ENCODE assay signal across 3 cellular contexts in genomic region chr21:32592929-32593502, GRCh38.
A peak's percentile ranks its signal among the peaks of the same experiment; 100 is the strongest.
TF ChIP-seq lines count a peak whose summit lies in the region.

No MANE protein-coding gene starts in this region.

TF ChIP-seq in GM23338, 12 proteins besides CTCF, POLR2A, EP300 and RAD21 (continues in another document):
- TF ChIP-seq REST (IDR thresholded peaks at IDR 0.05; ENCODE audit: unreplicated experiment) (no peak), ZNF331 (CRISPR knock-in tag; IDR thresholded peaks at IDR 0.05; ENCODE audit: low read depth) (no peak)

TF ChIP-seq in H1, 55 proteins besides CTCF, POLR2A, EP300 and RAD21:
- TF ChIP-seq ZNF274 (IDR thresholded peaks at IDR 0.05; ENCODE audit: borderline replicate concordance, extremely low read depth, low read length) (no peak), JUN (IDR thresholded peaks at IDR 0.05; ENCODE audit: low read depth, low read length) (no peak), HDAC2 (IDR thresholded peaks at IDR 0.05; ENCODE audit: borderline replicate concordance in 1 of 2, low read depth in 2 of 2, low read length in 2 of 2) (no peak), CHD7 (IDR thresholded peaks at IDR 0.05; ENCODE audit: insufficient replicate concordance, low read length) (no peak), E2F6 (IDR thresholded peaks at IDR 0.05) (no peak), TAF1 (IDR thresholded peaks at IDR 0.05; ENCODE audit: low read depth, low read length) (no peak), CHD1 (IDR thresholded peaks at IDR 0.05; ENCODE audit: low read depth, low read length) (no peak), TBP (IDR thresholded peaks at IDR 0.05; ENCODE audit: low read depth, low read length) (no peak), PHF8 (conservative IDR thresholded peaks at IDR 0.05; ENCODE audit: low read depth, low read length) (no peak), SRF (IDR thresholded peaks at IDR 0.05; ENCODE audit: low read depth, low read length) (no peak), POLR2AphosphoS5 (IDR thresholded peaks at IDR 0.05; ENCODE audit: low read depth, low read length) (no peak), TAF7 (optimal IDR thresholded peaks at IDR 0.05; ENCODE audit: borderline replicate concordance, low read depth, low read length) (no peak), MAFK (IDR thresholded peaks at IDR 0.05; ENCODE audit: low read depth, low read length) (no peak), SIRT6 (IDR thresholded peaks at IDR 0.05; ENCODE audit: low read length) (no peak)

TF ChIP-seq in HepG2, 621 proteins besides CTCF, POLR2A, EP300 and RAD21 (continues in another document):
- TF ChIP-seq ZNF747 (CRISPR knock-in tag; IDR thresholded peaks at IDR 0.05; ENCODE audit: borderline replicate concordance) (peak; percentile 86; the same call in 1 of the 2 replicates), TOPORS (CRISPR knock-in tag; IDR thresholded peaks at IDR 0.05) (peak; percentile 80; the same call in 1 of the 2 replicates), FOXJ3 (CRISPR knock-in tag; IDR thresholded peaks at IDR 0.05; ENCODE audit: borderline replicate concordance) (peak; percentile 92), ZNF18 (CRISPR knock-in tag; IDR thresholded peaks at IDR 0.05; ENCODE audit: insufficient replicate concordance) (peak; percentile 65), MAX (IDR thresholded peaks at IDR 0.05) (peak; percentile 64; the same call in 1 of the 2 replicates), KDM3A (CRISPR knock-in tag; IDR thresholded peaks at IDR 0.05; ENCODE audit: low read depth) (peak; percentile 80; the same call in 1 of the 2 replicates), JUNB (CRISPR knock-in tag; IDR thresholded peaks at IDR 0.05; ENCODE audit: borderline replicate concordance) (peak; percentile 81; the same call in 1 of the 2 replicates), SPEN (CRISPR knock-in tag; IDR thresholded peaks at IDR 0.05; ENCODE audit: low read depth) (peak; percentile 92; the same call in 1 of the 2 replicates), HDAC1 (CRISPR knock-in tag; IDR thresholded peaks at IDR 0.05) (peak; percentile 99), SMC3 (IDR thresholded peaks at IDR 0.05; ENCODE audit: low read length) (peak; percentile 43; the same call in 1 of the 2 replicates), TFE3 (CRISPR knock-in tag; IDR thresholded peaks at IDR 0.05) (0 out of 2 replicates have a peak, but pooled peaks have one; percentile 17), SAP130 (CRISPR knock-in tag; IDR thresholded peaks at IDR 0.05; ENCODE audit: low read depth) (peak; percentile 92), ZNF44 (CRISPR knock-in tag; IDR thresholded peaks at IDR 0.05) (peak; percentile 81; the same call in 1 of the 2 replicates), MZF1 (CRISPR knock-in tag; IDR thresholded peaks at IDR 0.05; ENCODE audit: borderline replicate concordance) (no peak), TBX2 (CRISPR knock-in tag; IDR thresholded peaks at IDR 0.05; ENCODE audit: borderline replicate concordance) (peak; percentile 98), MXD4 (CRISPR knock-in tag; IDR thresholded peaks at IDR 0.05) (0 out of 2 replicates have a peak, but pooled peaks have one; percentile 35), ZNF746 (CRISPR knock-in tag; IDR thresholded peaks at IDR 0.05) (peak; percentile 76; the same call in 1 of the 2 replicates), ELF3 (CRISPR knock-in tag; IDR thresholded peaks at IDR 0.05) (peak; percentile 80), SNAI1 (CRISPR knock-in tag; IDR thresholded peaks at IDR 0.05; ENCODE audit: borderline replicate concordance) (0 out of 2 replicates have a peak, but pooled peaks have one; percentile 57), ZBTB2 (CRISPR knock-in tag; IDR thresholded peaks at IDR 0.05; ENCODE audit: low read depth) (no peak), FLYWCH1 (CRISPR knock-in tag; IDR thresholded peaks at IDR 0.05) (no peak), STAT6 (CRISPR knock-in tag; IDR thresholded peaks at IDR 0.05; ENCODE audit: borderline replicate concordance) (peak; percentile 75; the same call in 1 of the 2 replicates), RORA (CRISPR knock-in tag; IDR thresholded peaks at IDR 0.05) (no peak), RNF219 (CRISPR knock-in tag; IDR thresholded peaks at IDR 0.05) (no peak), NR2F6 (IDR thresholded peaks at IDR 0.05) (peak; percentile 98), NR2F6 (CRISPR knock-in tag; IDR thresholded peaks at IDR 0.05) (peak; percentile 99), ZNF34 (CRISPR knock-in tag; IDR thresholded peaks at IDR 0.05; ENCODE audit: borderline replicate concordance) (0 out of 2 replicates have a peak, but pooled peaks have one; percentile 62), ZFY (CRISPR knock-in tag; IDR thresholded peaks at IDR 0.05) (peak; percentile 69), ATF4 (CRISPR knock-in tag; IDR thresholded peaks at IDR 0.05) (0 out of 4 replicates have a peak, but pooled peaks of 1 of the 2 experiments have one; percentile 22), GMEB2 (CRISPR knock-in tag; IDR thresholded peaks at IDR 0.05; ENCODE audit: low read depth) (no peak), YEATS4 (CRISPR knock-in tag; IDR thresholded peaks at IDR 0.05; ENCODE audit: borderline replicate concordance) (peak; percentile 65), ZNF292 (CRISPR knock-in tag; IDR thresholded peaks at IDR 0.05; ENCODE audit: borderline replicate concordance, low read depth) (peak; percentile 62; the same call in 1 of the 2 replicates), ZBTB7B (CRISPR knock-in tag; IDR thresholded peaks at IDR 0.05) (peak; percentile 95), NCOR1 (IDR thresholded peaks at IDR 0.05; ENCODE audit: borderline replicate concordance, low read length) (peak; percentile 87; the same call in 1 of the 2 replicates), ZFP36L1 (CRISPR knock-in tag; IDR thresholded peaks at IDR 0.05) (peak; percentile 81; the same call in 1 of the 2 replicates), TMF1 (CRISPR knock-in tag; IDR thresholded peaks at IDR 0.05; ENCODE audit: low read depth) (no peak), ARID5B (CRISPR knock-in tag; IDR thresholded peaks at IDR 0.05) (peak; percentile 97), THYN1 (CRISPR knock-in tag; IDR thresholded peaks at IDR 0.05; ENCODE audit: borderline replicate concordance, low read depth) (no peak), ZKSCAN5 (CRISPR knock-in tag; IDR thresholded peaks at IDR 0.05) (no peak), KLF16 (CRISPR knock-in tag; IDR thresholded peaks at IDR 0.05) (peak in 1 of 2 experiments; percentile 72; a peak in 1 of 4 replicates)
